1 cellular context compared by ENCODE assay signal in genomic region chr19:58559275-58560006, GRCh38.
TF ChIP-seq lines count a peak whose summit lies in the region.

No MANE protein-coding gene starts in this region.

TF ChIP-seq in GM23338, 12 proteins besides CTCF, POLR2A, EP300 and RAD21 (continued from another document):
- TF ChIP-seq, protein P1, sequence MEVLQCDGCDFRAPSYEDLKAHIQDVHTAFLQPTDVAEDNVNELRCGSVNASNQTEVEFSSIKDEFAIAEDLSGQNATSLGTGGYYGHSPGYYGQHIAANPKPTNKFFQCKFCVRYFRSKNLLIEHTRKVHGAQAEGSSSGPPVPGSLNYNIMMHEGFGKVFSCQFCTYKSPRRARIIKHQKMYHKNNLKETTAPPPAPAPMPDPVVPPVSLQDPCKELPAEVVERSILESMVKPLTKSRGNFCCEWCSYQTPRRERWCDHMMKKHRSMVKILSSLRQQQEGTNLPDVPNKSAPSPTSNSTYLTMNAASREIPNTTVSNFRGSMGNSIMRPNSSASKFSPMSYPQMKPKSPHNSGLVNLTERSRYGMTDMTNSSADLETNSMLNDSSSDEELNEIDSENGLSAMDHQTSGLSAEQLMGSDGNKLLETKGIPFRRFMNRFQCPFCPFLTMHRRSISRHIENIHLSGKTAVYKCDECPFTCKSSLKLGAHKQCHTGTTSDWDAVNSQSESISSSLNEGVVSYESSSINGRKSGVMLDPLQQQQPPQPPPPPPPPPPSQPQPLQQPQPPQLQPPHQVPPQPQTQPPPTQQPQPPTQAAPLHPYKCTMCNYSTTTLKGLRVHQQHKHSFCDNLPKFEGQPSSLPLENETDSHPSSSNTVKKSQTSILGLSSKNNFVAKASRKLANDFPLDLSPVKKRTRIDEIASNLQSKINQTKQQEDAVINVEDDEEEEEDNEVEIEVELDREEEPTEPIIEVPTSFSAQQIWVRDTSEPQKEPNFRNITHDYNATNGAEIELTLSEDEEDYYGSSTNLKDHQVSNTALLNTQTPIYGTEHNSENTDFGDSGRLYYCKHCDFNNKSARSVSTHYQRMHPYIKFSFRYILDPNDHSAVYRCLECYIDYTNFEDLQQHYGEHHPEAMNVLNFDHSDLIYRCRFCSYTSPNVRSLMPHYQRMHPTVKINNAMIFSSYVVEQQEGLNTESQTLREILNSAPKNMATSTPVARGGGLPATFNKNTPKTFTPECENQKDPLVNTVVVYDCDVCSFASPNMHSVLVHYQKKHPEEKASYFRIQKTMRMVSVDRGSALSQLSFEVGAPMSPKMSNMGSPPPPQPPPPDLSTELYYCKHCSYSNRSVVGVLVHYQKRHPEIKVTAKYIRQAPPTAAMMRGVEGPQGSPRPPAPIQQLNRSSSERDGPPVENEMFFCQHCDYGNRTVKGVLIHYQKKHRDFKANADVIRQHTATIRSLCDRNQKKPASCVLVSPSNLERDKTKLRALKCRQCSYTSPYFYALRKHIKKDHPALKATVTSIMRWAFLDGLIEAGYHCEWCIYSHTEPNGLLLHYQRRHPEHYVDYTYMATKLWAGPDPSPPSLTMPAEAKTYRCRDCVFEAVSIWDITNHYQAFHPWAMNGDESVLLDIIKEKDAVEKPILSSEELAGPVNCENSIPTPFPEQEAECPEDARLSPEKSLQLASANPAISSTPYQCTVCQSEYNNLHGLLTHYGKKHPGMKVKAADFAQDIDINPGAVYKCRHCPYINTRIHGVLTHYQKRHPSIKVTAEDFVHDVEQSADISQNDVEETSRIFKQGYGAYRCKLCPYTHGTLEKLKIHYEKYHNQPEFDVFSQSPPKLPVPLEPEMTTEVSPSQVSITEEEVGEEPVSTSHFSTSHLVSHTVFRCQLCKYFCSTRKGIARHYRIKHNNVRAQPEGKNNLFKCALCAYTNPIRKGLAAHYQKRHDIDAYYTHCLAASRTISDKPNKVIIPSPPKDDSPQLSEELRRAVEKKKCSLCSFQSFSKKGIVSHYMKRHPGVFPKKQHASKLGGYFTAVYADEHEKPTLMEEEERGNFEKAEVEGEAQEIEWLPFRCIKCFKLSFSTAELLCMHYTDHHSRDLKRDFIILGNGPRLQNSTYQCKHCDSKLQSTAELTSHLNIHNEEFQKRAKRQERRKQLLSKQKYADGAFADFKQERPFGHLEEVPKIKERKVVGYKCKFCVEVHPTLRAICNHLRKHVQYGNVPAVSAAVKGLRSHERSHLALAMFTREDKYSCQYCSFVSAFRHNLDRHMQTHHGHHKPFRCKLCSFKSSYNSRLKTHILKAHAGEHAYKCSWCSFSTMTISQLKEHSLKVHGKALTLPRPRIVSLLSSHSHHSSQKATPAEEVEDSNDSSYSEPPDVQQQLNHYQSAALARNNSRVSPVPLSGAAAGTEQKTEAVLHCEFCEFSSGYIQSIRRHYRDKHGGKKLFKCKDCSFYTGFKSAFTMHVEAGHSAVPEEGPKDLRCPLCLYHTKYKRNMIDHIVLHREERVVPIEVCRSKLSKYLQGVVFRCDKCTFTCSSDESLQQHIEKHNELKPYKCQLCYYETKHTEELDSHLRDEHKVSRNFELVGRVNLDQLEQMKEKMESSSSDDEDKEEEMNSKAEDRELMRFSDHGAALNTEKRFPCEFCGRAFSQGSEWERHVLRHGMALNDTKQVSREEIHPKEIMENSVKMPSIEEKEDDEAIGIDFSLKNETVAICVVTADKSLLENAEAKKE (CRISPR knock-in tag; IDR thresholded peaks at IDR 0.05): no peak
- TF ChIP-seq ZNF331 (CRISPR knock-in tag; IDR thresholded peaks at IDR 0.05; ENCODE audit: low read depth): no peak
